Comparison of ENCODE assay signal across 9 cellular contexts in the genomic region with DNA sequence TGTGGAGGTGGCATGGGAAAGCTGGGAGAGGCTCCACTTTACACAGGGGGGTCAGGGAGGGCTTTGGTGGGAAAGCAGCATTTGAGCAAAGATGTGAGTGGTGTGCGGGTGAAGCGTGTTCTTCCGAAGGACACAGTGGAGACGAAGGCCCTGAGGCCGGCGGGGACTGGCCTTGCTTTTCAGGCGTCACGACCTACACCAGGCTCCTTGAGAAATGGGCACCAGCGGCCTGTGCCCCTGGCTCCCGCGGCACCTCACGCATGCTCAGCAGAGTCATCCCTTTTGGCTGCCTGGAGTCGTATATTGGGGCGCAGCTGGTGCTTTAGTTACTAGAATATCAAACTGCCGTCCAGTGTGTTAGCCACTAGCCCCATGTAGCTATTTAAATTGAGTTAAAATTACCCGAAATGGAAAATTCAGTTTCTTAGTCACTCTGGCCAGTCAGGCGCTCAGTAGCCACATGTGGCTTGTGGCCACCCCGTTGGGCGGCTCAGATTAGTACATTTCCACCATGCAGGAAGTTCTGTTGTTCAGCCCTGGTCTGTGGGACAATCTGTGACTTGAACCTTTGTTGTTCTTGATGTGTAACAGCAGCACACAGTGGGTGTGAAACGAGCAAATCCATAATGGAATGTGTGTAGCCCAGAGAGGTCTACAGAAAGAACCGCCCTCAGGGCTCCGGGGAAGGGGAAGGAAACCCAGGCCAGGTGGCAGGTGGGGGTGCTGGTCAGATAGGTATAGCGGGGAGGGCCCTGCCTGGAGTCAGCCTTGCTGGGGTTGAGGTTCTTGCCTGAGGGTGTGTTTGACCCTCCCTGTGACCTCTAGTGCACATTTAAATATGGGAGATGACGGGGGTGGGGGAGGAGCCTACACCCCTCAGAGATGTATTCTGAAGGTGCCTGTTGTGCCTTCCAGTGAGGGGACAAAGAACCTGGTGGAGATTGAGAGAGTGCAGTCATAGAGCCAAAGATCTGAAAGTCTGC. TPM values are rescaled to one million over a fixed set of nuclear protein-coding genes. Genes with fewer than 3 reads are reported as not detected.
DNase-seq lines count a peak whose midpoint lies in the region; ATAC-seq, FAIRE-seq and TF ChIP-seq lines count a peak whose summit lies in the region.
"Had no signal": no experiment of that assay in that cellular context is flagged by ENCODE, and none has a peak within 500 bp of the region (broad histone marks: within the 10 kb centered on the region; RNA-seq: fewer than 3 reads in every experiment).

No MANE protein-coding gene starts in this region.

- 0 out of 2 replicates have a peak, but pooled peaks cover 4% of the 10 kb centered on the region for H3F3A ChIP-seq in GM23338 (replicated peaks; ENCODE audit: low read depth)

- no peak for DNase-seq in CD4-positive, alpha-beta T cell
- no peak for DNase-seq in GM23338 (ENCODE audit: low spot score)
- no peak for DNase-seq in T-cell
- DNase-seq in lower lobe of right lung: peak; percentile 51
- DNase-seq in NCI-H2081 treated with DMSO at 0.1 percent for 48 hours (lab: John Stamatoyannopoulos, UW): no peak
- no peak for DNase-seq in D721Med (ENCODE audit: insufficient read length, low spot score)
- no peak for DNase-seq in COR-L47 (lab: John Stamatoyannopoulos, UW)
- DNase-seq: NCI-H2171 treated with DMSO at 0.1 percent for 48 hours had no signal

- H3K27ac ChIP-seq in CD4-positive, alpha-beta T cell (ENCODE audit: low read depth, low read length): peak overlapping the region; percentile 13
- H3K27ac ChIP-seq in GM23338 (ENCODE audit: low read depth): no peak overlapping the region
- H3K27ac ChIP-seq in lower lobe of right lung: peak overlapping the region; percentile 76

- H3K27me3 Mint-ChIP-seq in CD4-positive, alpha-beta T cell: no peaks in the 10 kb centered on the region
- H3K27me3 Mint-ChIP-seq in GM23338 (ENCODE audit: insufficient read depth, low read depth, poor library complexity) (peaks cover 6% of the 10 kb centered on the region), T-cell (no peaks in the 10 kb centered on the region)

- CTCF ChIA-PET in CD4-positive, alpha-beta T cell (lab: Charles Lee): interaction anchor here (0.6 to 0.7 kb wide), 2 partner anchors 46 to 129 kb away, joined by 3 read pairs; no protein-coding TSS in a partner anchor
- CTCF ChIA-PET in T-cell (lab: Charles Lee): interaction anchor here in 1 of 2 donors (0.6 kb wide), 1 partner anchor 93 kb away, joined by 3 read pairs; no protein-coding TSS in a partner anchor

- POLR2A ChIA-PET in CD4-positive, alpha-beta T cell (lab: Charles Lee): interaction anchor here (2.4 to 3.5 kb wide), 2 partner anchors 30 to 103 kb away, joined by 14 to 64 read pairs; partner anchors contain the start of genes TADA2B and TBC1D14
- POLR2A ChIA-PET in T-cell (lab: Charles Lee): interaction anchor here in 1 of 2 donors (1.2 kb wide), 1 partner anchor 26 kb away, joined by 3 read pairs; no protein-coding TSS in a partner anchor

- H2AFZ ChIP-seq in GM23338: no peak overlapping the region

- H3K4me2 ChIP-seq in GM23338: 0 out of 2 replicates have a peak overlapping the region, but pooled peaks have one; percentile 55

- H4K20me1 ChIP-seq in GM23338 (replicated peaks; ENCODE audit: insufficient read depth): peaks cover 7% of the 10 kb centered on the region

- peaks cover 21% of the 10 kb centered on the region for H3K36me3 Mint-ChIP-seq in CD4-positive, alpha-beta T cell (ENCODE audit: low read depth)
- H3K36me3 Mint-ChIP-seq in GM23338 (ENCODE audit: low read depth) (0 out of 3 replicates have a peak, but pooled peaks cover under 1% of the 10 kb centered on the region), T-cell (peaks cover 6% of the 10 kb centered on the region)

- no peak for FAIRE-seq in D721Med (lab: Jason Lieb, UNC)

- peaks cover 35% of the 10 kb centered on the region for H3K79me2 ChIP-seq in GM23338 (replicated peaks; ENCODE audit: insufficient read depth)

- intact Hi-C loops in CD4-positive, alpha-beta T cell (cut with DNase I, micrococcal nuclease): no loop called here
- intact Hi-C loops in lower lobe of right lung (cut with DNase I): no loop called here

- peak overlapping the region; percentile 60 for H3K4me3 Mint-ChIP-seq in CD4-positive, alpha-beta T cell
- H3K4me3 Mint-ChIP-seq in GM23338 (no peak overlapping the region), T-cell (peak overlapping the region; percentile 29 to 81 (median 52))

- H3K36me3 ChIP-seq in GM23338 (ENCODE audit: insufficient read depth) (no peaks in the 10 kb centered on the region), lower lobe of right lung (no peaks in the 10 kb centered on the region)

- no peaks in the 10 kb centered on the region for H3K9me3 ChIP-seq in CD4-positive, alpha-beta T cell (ENCODE audit: control insufficient read depth, low read length)
- H3K9me3 ChIP-seq in lower lobe of right lung: no peaks in the 10 kb centered on the region

- no peaks in the 10 kb centered on the region for H3K9me3 Mint-ChIP-seq in CD4-positive, alpha-beta T cell
- H3K9me3 Mint-ChIP-seq in GM23338: no peaks in the 10 kb centered on the region
- no peaks in the 10 kb centered on the region for H3K9me3 Mint-ChIP-seq in T-cell

- no peak for ATAC-seq in CD4-positive, alpha-beta T cell (ENCODE audit: poor library complexity)
- ATAC-seq in GM23338 (peak; percentile 19), T-cell (replicated peaks in 1 of 4) (no peak), lower lobe of right lung (no peak), HG03460 (IDR thresholded peaks at IDR 0.05; ENCODE audit: unreplicated experiment) (no peak)

- peak overlapping the region; percentile 95 for H3K27ac Mint-ChIP-seq in CD4-positive, alpha-beta T cell
- H3K27ac Mint-ChIP-seq in GM23338 (peak overlapping the region; percentile 16; the same call in 1 of the 2 replicates), T-cell (peak overlapping the region; percentile 94 to 96)

- H3K27me3 ChIP-seq in CD4-positive, alpha-beta T cell (ENCODE audit: control insufficient read depth, insufficient read depth, low read length): no peaks in the 10 kb centered on the region
- H3K27me3 ChIP-seq in GM23338 (ENCODE audit: insufficient read depth) (no peaks in the 10 kb centered on the region), lower lobe of right lung (ENCODE audit: low read depth) (no peaks in the 10 kb centered on the region)

- TF ChIP-seq CTCF in CD4-positive, alpha-beta T cell (IDR thresholded peaks at IDR 0.05): no peak
- TF ChIP-seq CTCF in GM23338 (conservative IDR thresholded peaks at IDR 0.05; ENCODE audit: low read depth in 2 of 2): no peak
- no peak for TF ChIP-seq CTCF in lower lobe of right lung (IDR thresholded peaks at IDR 0.05)
- TF ChIP-seq CTCF in D721Med (IDR thresholded peaks at IDR 0.05; ENCODE audit: insufficient read depth, missing control alignments): no peak

- no peak overlapping the region for H3K4me3 ChIP-seq in GM23338
- no peak overlapping the region for H3K4me3 ChIP-seq in lower lobe of right lung

- peaks cover 36% of the 10 kb centered on the region for H3K4me1 ChIP-seq in GM23338 (ENCODE audit: insufficient read depth)
- peaks cover 63% of the 10 kb centered on the region for H3K4me1 ChIP-seq in lower lobe of right lung

- no peaks in the 10 kb centered on the region for H3K9me2 ChIP-seq in GM23338 (ENCODE audit: insufficient read depth)

- peaks cover 78% of the 10 kb centered on the region for H3K4me1 Mint-ChIP-seq in CD4-positive, alpha-beta T cell (ENCODE audit: low read depth)
- peaks cover 68% of the 10 kb centered on the region for H3K4me1 Mint-ChIP-seq in GM23338
- H3K4me1 Mint-ChIP-seq in T-cell: peaks cover 83 to 94% (median 87%) of the 10 kb centered on the region in 3 donors

TF ChIP-seq in GM23338, 12 proteins besides CTCF, POLR2A, EP300 and RAD21 (continues in another document):
- TF ChIP-seq ZNF331 (CRISPR knock-in tag; IDR thresholded peaks at IDR 0.05; ENCODE audit: low read depth) (no peak), POLR2AphosphoS5 (IDR thresholded peaks at IDR 0.05; ENCODE audit: low read depth) (no peak)

RNA-seq across cellular contexts. Expression of gene TBC1D14, which starts 30.4 kb away (rescaled TPM):
- 10 to 100 TPM; 31.2 to 34.1 TPM for total RNA-seq in CD4-positive, alpha-beta T cell
- total RNA-seq in GM23338 (2014; rRNA removed; shearing (Covaris generic)): 59.7 and 66.3 TPM in 2 replicates
- 15.8 and 18.2 TPM in 2 replicates for polyA plus RNA-seq in GM23338 (2016; fragmentation: Nextera tagmentation; extraction: Ambion mirVana)
- total RNA-seq in T-cell (10 to 100 TPM; 44.2 to 73.8 (median 62.3) TPM), lower lobe of right lung (60.7 TPM)

Comparison
In these comparisons a context has a peak if more than half of its experiments do, and no peak if none do; other contexts are left out.
1. H3K27ac Mint-ChIP-seq: peak in every context shown above with its lines; median percentile 95 in CD4-positive, alpha-beta T cell; 95 in T-cell; 16 in GM23338.